In the genomic region with DNA sequence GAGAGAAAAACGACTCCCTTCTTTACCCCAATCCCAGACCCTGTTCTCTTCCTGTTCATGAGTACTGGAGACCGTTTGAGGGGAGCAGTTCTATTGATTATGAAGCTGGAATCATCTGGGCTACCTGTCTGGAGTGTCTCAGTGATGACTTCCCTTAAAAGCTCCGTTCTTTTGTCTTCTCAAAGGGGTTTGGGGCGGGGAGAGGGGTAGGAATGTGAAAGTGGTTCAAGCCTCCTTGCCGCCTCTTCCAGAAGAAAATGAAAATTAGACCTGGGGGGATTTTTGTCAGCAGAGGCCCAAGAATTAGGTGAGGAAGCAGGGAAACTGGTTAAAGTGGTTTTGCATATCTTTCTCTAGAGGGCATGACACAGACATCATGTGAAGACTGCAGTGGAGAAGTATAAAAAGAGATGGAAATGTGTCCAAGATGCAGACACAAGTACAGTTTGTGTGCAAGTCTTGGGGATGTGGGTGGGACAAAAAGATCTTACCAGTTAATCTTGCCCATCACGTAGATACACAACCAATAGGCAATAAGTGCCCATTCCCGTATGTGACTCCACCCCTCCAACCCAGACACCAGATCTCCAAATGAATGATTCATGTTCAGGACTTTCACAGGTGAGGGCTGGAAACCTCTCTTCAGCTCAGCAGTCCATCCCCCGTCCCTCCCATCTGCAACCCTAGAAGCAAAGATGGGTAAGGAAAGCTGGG, we compare ENCODE assay signal across 1 cellular context.
TF ChIP-seq lines count a peak whose summit lies in the region.

No MANE protein-coding gene starts in this region.

TF ChIP-seq in WTC11, 78 proteins besides CTCF, POLR2A, EP300 and RAD21 (continued from another document):
- TF ChIP-seq, protein P1, sequence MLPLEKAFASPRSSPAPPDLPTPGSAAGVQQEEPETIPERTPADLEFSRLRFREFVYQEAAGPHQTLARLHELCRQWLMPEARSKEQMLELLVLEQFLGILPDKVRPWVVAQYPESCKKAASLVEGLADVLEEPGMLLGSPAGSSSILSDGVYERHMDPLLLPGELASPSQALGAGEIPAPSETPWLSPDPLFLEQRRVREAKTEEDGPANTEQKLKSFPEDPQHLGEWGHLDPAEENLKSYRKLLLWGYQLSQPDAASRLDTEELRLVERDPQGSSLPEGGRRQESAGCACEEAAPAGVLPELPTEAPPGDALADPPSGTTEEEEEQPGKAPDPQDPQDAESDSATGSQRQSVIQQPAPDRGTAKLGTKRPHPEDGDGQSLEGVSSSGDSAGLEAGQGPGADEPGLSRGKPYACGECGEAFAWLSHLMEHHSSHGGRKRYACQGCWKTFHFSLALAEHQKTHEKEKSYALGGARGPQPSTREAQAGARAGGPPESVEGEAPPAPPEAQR (CRISPR knock-in tag; IDR thresholded peaks at IDR 0.05) = no peak
- TF ChIP-seq CREM (CRISPR knock-in tag; IDR thresholded peaks at IDR 0.05) = no peak
- TF ChIP-seq PRRX2 (CRISPR knock-in tag; IDR thresholded peaks at IDR 0.05) = no peak
- TF ChIP-seq AFF4 (CRISPR knock-in tag; IDR thresholded peaks at IDR 0.05; ENCODE audit: borderline replicate concordance) = no peak
- no peak for TF ChIP-seq CBFB (CRISPR knock-in tag; IDR thresholded peaks at IDR 0.05; ENCODE audit: low read depth)
- TF ChIP-seq HMGA2 (CRISPR knock-in tag; IDR thresholded peaks at IDR 0.05) = no peak
- no peak for TF ChIP-seq RELA (CRISPR knock-in tag; IDR thresholded peaks at IDR 0.05; ENCODE audit: borderline replicate concordance)
- no peak for TF ChIP-seq MYBL2 (CRISPR knock-in tag; IDR thresholded peaks at IDR 0.05)
- TF ChIP-seq, protein P2, sequence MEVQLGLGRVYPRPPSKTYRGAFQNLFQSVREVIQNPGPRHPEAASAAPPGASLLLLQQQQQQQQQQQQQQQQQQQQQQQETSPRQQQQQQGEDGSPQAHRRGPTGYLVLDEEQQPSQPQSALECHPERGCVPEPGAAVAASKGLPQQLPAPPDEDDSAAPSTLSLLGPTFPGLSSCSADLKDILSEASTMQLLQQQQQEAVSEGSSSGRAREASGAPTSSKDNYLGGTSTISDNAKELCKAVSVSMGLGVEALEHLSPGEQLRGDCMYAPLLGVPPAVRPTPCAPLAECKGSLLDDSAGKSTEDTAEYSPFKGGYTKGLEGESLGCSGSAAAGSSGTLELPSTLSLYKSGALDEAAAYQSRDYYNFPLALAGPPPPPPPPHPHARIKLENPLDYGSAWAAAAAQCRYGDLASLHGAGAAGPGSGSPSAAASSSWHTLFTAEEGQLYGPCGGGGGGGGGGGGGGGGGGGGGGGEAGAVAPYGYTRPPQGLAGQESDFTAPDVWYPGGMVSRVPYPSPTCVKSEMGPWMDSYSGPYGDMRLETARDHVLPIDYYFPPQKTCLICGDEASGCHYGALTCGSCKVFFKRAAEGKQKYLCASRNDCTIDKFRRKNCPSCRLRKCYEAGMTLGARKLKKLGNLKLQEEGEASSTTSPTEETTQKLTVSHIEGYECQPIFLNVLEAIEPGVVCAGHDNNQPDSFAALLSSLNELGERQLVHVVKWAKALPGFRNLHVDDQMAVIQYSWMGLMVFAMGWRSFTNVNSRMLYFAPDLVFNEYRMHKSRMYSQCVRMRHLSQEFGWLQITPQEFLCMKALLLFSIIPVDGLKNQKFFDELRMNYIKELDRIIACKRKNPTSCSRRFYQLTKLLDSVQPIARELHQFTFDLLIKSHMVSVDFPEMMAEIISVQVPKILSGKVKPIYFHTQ (CRISPR knock-in tag; IDR thresholded peaks at IDR 0.05) = no peak
- no peak for TF ChIP-seq ZNF263 (CRISPR knock-in tag; IDR thresholded peaks at IDR 0.05; ENCODE audit: low read depth)
- no peak for TF ChIP-seq ATF3 (CRISPR knock-in tag; conservative IDR thresholded peaks at IDR 0.05)
- no peak for TF ChIP-seq ZNF232 (CRISPR knock-in tag; IDR thresholded peaks at IDR 0.05)
- no peak for TF ChIP-seq IRF2 (CRISPR knock-in tag; IDR thresholded peaks at IDR 0.05; ENCODE audit: borderline replicate concordance, low read depth)
- no peak for TF ChIP-seq ETV6 (CRISPR knock-in tag; IDR thresholded peaks at IDR 0.05)
- no peak for TF ChIP-seq FOXK1 (CRISPR knock-in tag; IDR thresholded peaks at IDR 0.05)
- TF ChIP-seq NR1H2 (CRISPR knock-in tag; IDR thresholded peaks at IDR 0.05) = no peak
- TF ChIP-seq, protein P3, sequence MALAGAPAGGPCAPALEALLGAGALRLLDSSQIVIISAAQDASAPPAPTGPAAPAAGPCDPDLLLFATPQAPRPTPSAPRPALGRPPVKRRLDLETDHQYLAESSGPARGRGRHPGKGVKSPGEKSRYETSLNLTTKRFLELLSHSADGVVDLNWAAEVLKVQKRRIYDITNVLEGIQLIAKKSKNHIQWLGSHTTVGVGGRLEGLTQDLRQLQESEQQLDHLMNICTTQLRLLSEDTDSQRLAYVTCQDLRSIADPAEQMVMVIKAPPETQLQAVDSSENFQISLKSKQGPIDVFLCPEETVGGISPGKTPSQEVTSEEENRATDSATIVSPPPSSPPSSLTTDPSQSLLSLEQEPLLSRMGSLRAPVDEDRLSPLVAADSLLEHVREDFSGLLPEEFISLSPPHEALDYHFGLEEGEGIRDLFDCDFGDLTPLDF (CRISPR knock-in tag; IDR thresholded peaks at IDR 0.05) = no peak
